Comparison of ENCODE assay signal across 21 cellular contexts in the genomic region with DNA sequence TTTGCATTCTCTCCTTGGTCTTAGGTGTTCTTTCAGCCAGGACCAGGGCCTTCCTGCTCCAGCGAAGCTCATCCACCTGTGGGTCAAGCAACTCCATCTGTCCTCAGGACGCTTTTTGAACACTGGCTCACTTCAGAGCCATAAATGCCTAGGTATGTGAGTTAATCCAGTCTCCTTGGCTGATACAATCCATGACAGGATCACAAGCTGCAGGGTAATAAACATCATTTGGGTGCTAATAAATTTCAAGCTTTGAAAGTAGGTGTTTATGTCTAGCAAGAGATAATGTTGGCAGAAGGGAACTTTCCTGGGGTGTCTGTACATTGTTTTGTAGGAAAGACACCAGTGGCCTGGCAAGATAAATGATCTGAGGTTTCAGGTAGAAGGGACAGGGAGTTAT.
DNase-seq lines count a peak whose midpoint lies in the region; ATAC-seq, FAIRE-seq and TF ChIP-seq lines count a peak whose summit lies in the region.
"Had no signal": no experiment of that assay in that cellular context is flagged by ENCODE, and none has a peak within 500 bp of the region (broad histone marks: within the 10 kb centered on the region; RNA-seq: fewer than 3 reads in every experiment).

No MANE protein-coding gene starts in this region.

- no peaks in the 10 kb centered on the region for H3F3A ChIP-seq in GM23338 (replicated peaks; ENCODE audit: low read depth)

- H2AFZ ChIP-seq in GM23338 (peak overlapping the region; percentile 48; the same call in 1 of the 2 replicates), H1 (ENCODE audit: low read length) (peak overlapping the region; percentile 18; the same call in 1 of the 2 replicates)

- H3K18ac ChIP-seq in H1 (ENCODE audit: extremely low read depth, low read length) = no peak overlapping the region

- POLR2A ChIA-PET in AG04450 (lab: Yijun Ruan, JAX) (interaction anchor here (0.7 kb wide), 1 partner anchor 183 kb away, joined by 4 read pairs; no protein-coding TSS in a partner anchor), H1 (lab: Charles Lee; ENCODE audit: partially characterized antibody) (no interaction called here)

- FAIRE-seq in H1 (lab: Jason Lieb, UNC) = no peak
- FAIRE-seq: A549, G401.6, GM12892 had no signal

- no peak overlapping the region for H3K9ac ChIP-seq in H1 (replicated peaks in 1 of 4; ENCODE audit: extremely low read depth in 1 of 4, low read depth in 3 of 4, low read length in 3 of 4)

- H3K4me3 ChIP-seq in AG04450 (ENCODE audit: low read depth, low read length) (no peak overlapping the region), GM23338 (no peak overlapping the region), H1 (ENCODE audit: extremely low read depth in 1 of 4, insufficient read depth in 2 of 4, low read depth in 3 of 4, low read length in 4 of 4) (no peak overlapping the region)
- H3K4me3 ChIP-seq: A549 had no signal

- no peak overlapping the region for H4K91ac ChIP-seq in H1 (replicated peaks; ENCODE audit: insufficient read length, low read length)

- no peaks in the 10 kb centered on the region for H3K9me3 Mint-ChIP-seq in GM23338
- H3K9me3 Mint-ChIP-seq in osteocyte (ENCODE audit: unreplicated experiment) = no peaks in the 10 kb centered on the region
- no peaks in the 10 kb centered on the region for H3K9me3 Mint-ChIP-seq in T-helper 2 cell treated with Interferon-gamma antibody and Interleukin-4, amounts not matched to agents 5 μg/mL and 100 μg/mL, for 36 hours
- no peaks in the 10 kb centered on the region for H3K9me3 Mint-ChIP-seq in activated naive CD4-positive, alpha-beta T cell treated with anti-CD3 and anti-CD28 coated beads for 36 hours
- H3K9me3 Mint-ChIP-seq: CD4-positive, alpha-beta memory T cell had no signal

- WGBS in H1 (ENCODE audit: extremely low coverage in 1 of 2, insufficient coverage in 1 of 2, insufficient read length in 1 of 2, insufficient replicate concordance in 2 of 2, low coverage in 1 of 2, low lambda C conversion rate in 2 of 2, missing lambda C conversion rate in 1 of 2), 2 experiments = 92% methylated on average over 2 of the region's 2 CpGs; no CpG with 5 or more reads in 1 of the 2 experiments

- H3K9me3 ChIP-seq in AG04450 (ENCODE audit: control insufficient read depth, insufficient read depth, low read length) (peaks cover 5% of the 10 kb centered on the region), H1 (ENCODE audit: insufficient read depth in 2 of 2, low read depth in 1 of 2, low read length in 1 of 2) (no peaks in the 10 kb centered on the region)
- H3K9me3 ChIP-seq: A549 had no signal

- H3K4ac ChIP-seq in H1 (replicated peaks; ENCODE audit: insufficient read length, low read depth, low read length) = no peak overlapping the region

- intact Hi-C loops in activated naive CD4-positive, alpha-beta T cell treated with anti-CD3 and anti-CD28 coated beads for 36 hours (cut with micrococcal nuclease) = no loop called here

- no peak for TF ChIP-seq RAD21 in H1 (IDR thresholded peaks at IDR 0.05 in 1 of 2, conservative IDR thresholded peaks at IDR 0.05 in 1 of 2; ENCODE audit: low read depth in 2 of 2, low read length in 2 of 2)

- H3K4me1 ChIP-seq in GM23338 (ENCODE audit: insufficient read depth) (no peaks in the 10 kb centered on the region), H1 (replicated peaks in 1 of 4; ENCODE audit: control insufficient read depth in 3 of 4, insufficient read depth in 4 of 4, low read length in 3 of 4) (no peaks in the 10 kb centered on the region; a peak in 1 of 7 replicates)
- H3K4me1 ChIP-seq: A549 had no signal

- no peaks in the 10 kb centered on the region for H3K36me3 ChIP-seq in GM23338 (ENCODE audit: insufficient read depth)
- H3K36me3 ChIP-seq in H1 (ENCODE audit: control insufficient read depth in 2 of 4, insufficient read depth in 4 of 4, low read length in 3 of 4) = no peaks in the 10 kb centered on the region

- no peak for DNase-seq in AG04450 (ENCODE audit: low read depth, low spot score)
- DNase-seq in GM23338 (ENCODE audit: low spot score) = no peak
- no peak for DNase-seq in H1 (ENCODE audit: low read depth in 1 of 2, low spot score in 2 of 2)
- no peak for DNase-seq in osteocyte (ENCODE audit: extremely low spot score, unreplicated experiment)
- DNase-seq in T-helper 2 cell treated with Interferon-gamma antibody and Interleukin-4, amounts not matched to agents 5 μg/mL and 100 μg/mL, for 36 hours (ENCODE audit: low spot score) = no peak
- no peak for DNase-seq in activated naive CD4-positive, alpha-beta T cell treated with anti-CD3 and anti-CD28 coated beads for 36 hours
- no peak for DNase-seq in Kasumi-1 (lab: John Stamatoyannopoulos, UW)
- DNase-seq: 8988T; ACHN; C1 segment of cervical spinal cord; Calu3; CD4-positive, alpha-beta memory T cell; COR-L47; DMS53; DMS79 treated with DMSO at 0.1 percent for 48 hours; GOT3; H7 had no signal

- no peak for TF ChIP-seq POLR2A in H1 (IDR thresholded peaks at IDR 0.05; ENCODE audit: control extremely low read depth in 1 of 2, low read depth in 2 of 2, low read length in 2 of 2)

- H3K9me2 ChIP-seq in GM23338 (ENCODE audit: insufficient read depth) = no peaks in the 10 kb centered on the region

- no peak for ATAC-seq in GM23338
- no peak for ATAC-seq in GM21390 (IDR thresholded peaks at IDR 0.05; ENCODE audit: unreplicated experiment)
- ATAC-seq: A549 had no signal

- H3K56ac ChIP-seq in H1 (replicated peaks; ENCODE audit: insufficient read length, low read depth, low read length) = no peak overlapping the region

- H4K20me1 ChIP-seq in GM23338 (replicated peaks; ENCODE audit: insufficient read depth) (no peaks in the 10 kb centered on the region), H1 (replicated peaks in 1 of 2; ENCODE audit: control insufficient read depth in 1 of 2, insufficient read depth in 2 of 2, low read length in 2 of 2) (no peaks in the 10 kb centered on the region)

- H3K23me2 ChIP-seq in H1 (ENCODE audit: low read depth, low read length) = no peaks in the 10 kb centered on the region

- no peak overlapping the region for H3K23ac ChIP-seq in H1 (ENCODE audit: insufficient read length)

- no peak overlapping the region for H2BK20ac ChIP-seq in H1 (ENCODE audit: low read length)

- no peak overlapping the region for H4K5ac ChIP-seq in H1 (ENCODE audit: insufficient read length, low read depth, low read length)

- no peak overlapping the region for H3K4me3 Mint-ChIP-seq in GM23338
- H3K4me3 Mint-ChIP-seq in osteocyte (ENCODE audit: unreplicated experiment) = no peak overlapping the region
- no peak overlapping the region for H3K4me3 Mint-ChIP-seq in T-helper 2 cell treated with Interferon-gamma antibody and Interleukin-4, amounts not matched to agents 5 μg/mL and 100 μg/mL, for 36 hours
- no peak overlapping the region for H3K4me3 Mint-ChIP-seq in activated naive CD4-positive, alpha-beta T cell treated with anti-CD3 and anti-CD28 coated beads for 36 hours
- H3K4me3 Mint-ChIP-seq: CD4-positive, alpha-beta memory T cell had no signal

- CTCF ChIA-PET in AG04450 (lab: Charles Lee) = interaction anchor here (0.7 to 1.2 kb wide), 4 partner anchors 27 to 812 kb away, joined by 3 read pairs; no protein-coding TSS in a partner anchor
- CTCF ChIA-PET in H1 (lab: Charles Lee; ENCODE audit: partially characterized antibody) = interaction anchor here (0.6 to 1.4 kb wide), 2 partner anchors 17 to 80 kb away, joined by 3 read pairs; no protein-coding TSS in a partner anchor
- CTCF ChIA-PET in activated naive CD4-positive, alpha-beta T cell treated with anti-CD3 and anti-CD28 coated beads for 36 hours (lab: Charles Lee) = no interaction called here

- no peak overlapping the region for H2BK15ac ChIP-seq in H1 (ENCODE audit: low read length)

- H3K14ac ChIP-seq in H1 (ENCODE audit: insufficient read length) = no peak overlapping the region

- H3K27me3 ChIP-seq in AG04450 (ENCODE audit: control insufficient read depth, insufficient read depth, low read length) (no peaks in the 10 kb centered on the region), GM23338 (ENCODE audit: insufficient read depth) (no peaks in the 10 kb centered on the region), H1 (replicated peaks in 1 of 4; ENCODE audit: control insufficient read depth in 3 of 4, extremely low read depth in 1 of 4, insufficient read depth in 3 of 4, low read length in 3 of 4) (no peaks in the 10 kb centered on the region)

- TF ChIP-seq EP300 in H1 (IDR thresholded peaks at IDR 0.05; ENCODE audit: borderline replicate concordance in 1 of 2, low read depth in 2 of 2, low read length in 2 of 2) = no peak

- H3K27me3 Mint-ChIP-seq in GM23338 (ENCODE audit: insufficient read depth, low read depth, poor library complexity) (peaks cover 4% of the 10 kb centered on the region), osteocyte (ENCODE audit: unreplicated experiment) (no peaks in the 10 kb centered on the region)
- peaks cover 2% of the 10 kb centered on the region for H3K27me3 Mint-ChIP-seq in T-helper 2 cell treated with Interferon-gamma antibody and Interleukin-4, amounts not matched to agents 5 μg/mL and 100 μg/mL, for 36 hours (ENCODE audit: low read depth)
- H3K27me3 Mint-ChIP-seq in activated naive CD4-positive, alpha-beta T cell treated with anti-CD3 and anti-CD28 coated beads for 36 hours (ENCODE audit: low read depth) = peaks cover 6% of the 10 kb centered on the region

- H2AK5ac ChIP-seq in H1 (ENCODE audit: low read depth, low read length) = no peak overlapping the region

- H3K4me2 ChIP-seq in GM23338 (no peak overlapping the region), H1 (ENCODE audit: insufficient read depth in 1 of 2, low read depth in 2 of 2, low read length in 2 of 2) (no peak overlapping the region)
- H3K4me2 ChIP-seq: A549 had no signal

- H4K8ac ChIP-seq in H1 (ENCODE audit: extremely low read depth, insufficient read depth, low read length) = no peak overlapping the region

- no peaks in the 10 kb centered on the region for H3K36me3 Mint-ChIP-seq in GM23338 (ENCODE audit: low read depth)
- H3K36me3 Mint-ChIP-seq in osteocyte (ENCODE audit: unreplicated experiment) = no peaks in the 10 kb centered on the region
- no peaks in the 10 kb centered on the region for H3K36me3 Mint-ChIP-seq in T-helper 2 cell treated with Interferon-gamma antibody and Interleukin-4, amounts not matched to agents 5 μg/mL and 100 μg/mL, for 36 hours (ENCODE audit: low read depth)
- H3K36me3 Mint-ChIP-seq in activated naive CD4-positive, alpha-beta T cell treated with anti-CD3 and anti-CD28 coated beads for 36 hours (ENCODE audit: low read depth) = no peaks in the 10 kb centered on the region
- H3K36me3 Mint-ChIP-seq: CD4-positive, alpha-beta memory T cell had no signal

- no peak overlapping the region for H3K27ac Mint-ChIP-seq in GM23338
- peak overlapping the region; percentile 65 for H3K27ac Mint-ChIP-seq in osteocyte (ENCODE audit: unreplicated experiment)
- no peak overlapping the region for H3K27ac Mint-ChIP-seq in T-helper 2 cell treated with Interferon-gamma antibody and Interleukin-4, amounts not matched to agents 5 μg/mL and 100 μg/mL, for 36 hours
- no peak overlapping the region for H3K27ac Mint-ChIP-seq in activated naive CD4-positive, alpha-beta T cell treated with anti-CD3 and anti-CD28 coated beads for 36 hours
- H3K27ac Mint-ChIP-seq: CD4-positive, alpha-beta memory T cell had no signal

- H3K79me1 ChIP-seq in H1 (ENCODE audit: low read depth, low read length) = no peaks in the 10 kb centered on the region

- no peak for TF ChIP-seq CTCF in AG04450 (IDR thresholded peaks at IDR 0.05; ENCODE audit: low read depth, low read length)
- TF ChIP-seq CTCF in GM23338 (conservative IDR thresholded peaks at IDR 0.05; ENCODE audit: low read depth in 2 of 2) = no peak
- TF ChIP-seq CTCF in H1 (IDR thresholded peaks at IDR 0.05; ENCODE audit: control extremely low read depth in 1 of 3, insufficient read depth in 1 of 3, low read depth in 1 of 3, low read length in 3 of 3) = no peak
- TF ChIP-seq CTCF in osteocyte (IDR thresholded peaks at IDR 0.05) = no peak

- H3K27ac ChIP-seq in AG04450 (ENCODE audit: low read depth, low read length) (peak overlapping the region; percentile 73), GM23338 (ENCODE audit: low read depth) (no peak overlapping the region), H1 (ENCODE audit: low read depth, low read length) (no peak overlapping the region)
- H3K27ac ChIP-seq: A549 had no signal

- H2BK5ac ChIP-seq in H1 (ENCODE audit: low read depth, low read length) = no peak overlapping the region

- H3K79me2 ChIP-seq in GM23338 (replicated peaks; ENCODE audit: insufficient read depth) (no peaks in the 10 kb centered on the region), H1 (ENCODE audit: control insufficient read depth in 1 of 2, insufficient read depth in 2 of 2, low read length in 2 of 2) (no peaks in the 10 kb centered on the region)

- H3K4me1 Mint-ChIP-seq in GM23338 (peaks cover 10% of the 10 kb centered on the region), osteocyte (ENCODE audit: unreplicated experiment) (peaks cover 19% of the 10 kb centered on the region)
- no peaks in the 10 kb centered on the region for H3K4me1 Mint-ChIP-seq in T-helper 2 cell treated with Interferon-gamma antibody and Interleukin-4, amounts not matched to agents 5 μg/mL and 100 μg/mL, for 36 hours (ENCODE audit: low read depth)
- H3K4me1 Mint-ChIP-seq in activated naive CD4-positive, alpha-beta T cell treated with anti-CD3 and anti-CD28 coated beads for 36 hours (ENCODE audit: low read depth) = no peaks in the 10 kb centered on the region
- H3K4me1 Mint-ChIP-seq: CD4-positive, alpha-beta memory T cell had no signal

- no peak overlapping the region for H2BK120ac ChIP-seq in H1 (replicated peaks; ENCODE audit: low read depth, low read length)

- H2BK12ac ChIP-seq in H1 (ENCODE audit: low read depth, low read length) = no peak overlapping the region
